In the genomic region with DNA sequence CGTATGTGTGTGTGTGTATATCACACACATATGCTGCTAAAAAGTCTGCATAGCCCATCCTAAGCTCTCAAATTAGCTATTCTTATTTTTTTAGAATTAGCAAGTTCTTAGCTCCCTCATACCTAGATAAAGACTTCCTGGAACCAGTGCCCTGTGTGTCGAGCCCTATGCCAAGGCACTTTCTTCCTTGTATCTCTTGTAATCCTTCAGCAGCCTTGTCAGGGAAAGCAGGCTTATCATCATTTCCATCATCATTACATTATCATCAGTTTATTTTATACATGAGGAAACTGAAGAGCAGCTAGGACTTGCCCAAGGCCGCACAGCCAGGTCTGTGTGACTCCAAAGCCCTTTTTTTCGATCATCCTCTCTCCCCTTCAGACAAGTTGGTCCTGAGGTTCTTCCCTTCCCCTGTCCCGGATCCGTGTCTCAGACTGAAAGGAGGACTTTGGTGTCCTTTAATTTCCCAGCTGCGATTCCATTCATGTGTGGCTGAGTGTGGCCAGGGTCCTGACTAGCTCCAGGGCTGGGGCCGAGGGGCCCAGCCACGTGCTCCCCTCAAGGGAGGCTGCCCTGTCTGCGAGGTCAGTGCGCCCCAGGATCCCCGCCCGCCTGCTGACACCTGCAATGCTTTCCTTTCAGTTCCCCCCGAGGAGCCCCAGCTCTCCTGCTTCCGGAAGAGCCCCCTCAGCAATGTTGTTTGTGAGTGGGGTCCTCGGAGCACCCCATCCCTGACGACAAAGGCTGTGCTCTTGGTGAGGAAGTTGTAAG, we compare ENCODE assay signal across 14 cellular contexts. TPM values are rescaled to one million over a fixed set of nuclear protein-coding genes. Genes with fewer than 3 reads are reported as not detected.
A peak's percentile ranks its signal among the peaks of the same experiment; 100 is the strongest.
DNase-seq lines count a peak whose midpoint lies in the region; ATAC-seq and TF ChIP-seq lines count a peak whose summit lies in the region.
"Had no signal": no experiment of that assay in that cellular context is flagged by ENCODE, and none has a peak within 500 bp of the region (broad histone marks: within the 10 kb centered on the region; RNA-seq: fewer than 3 reads in every experiment).

No MANE protein-coding gene starts in this region.

- H3K4me1 Mint-ChIP-seq in natural killer cell treated with Interleukin-12 subunit alpha and Interleukin-12 subunit beta and Interleukin-15 and Interleukin-18, amount 100 ng/mL, for 72 hours (ENCODE audit: low read depth in 2 of 2): peaks cover 22 to 29% of the 10 kb centered on the region in 2 donors
- H3K4me1 Mint-ChIP-seq in natural killer cell (peaks cover 9 to 17% of the 10 kb centered on the region in 2 donors), nephron (peaks cover 50% of the 10 kb centered on the region)

- H3K4me2 ChIP-seq in PC-3 (ENCODE audit: low read length): no peak overlapping the region

- no peaks in the 10 kb centered on the region for H3K9me3 ChIP-seq in effector memory CD4-positive, alpha-beta T cell (ENCODE audit: control insufficient read depth, low read length)
- H3K9me3 ChIP-seq in PC-3 (ENCODE audit: low read length): no peaks in the 10 kb centered on the region
- H3K9me3 ChIP-seq: body of pancreas had no signal

- H3K27ac ChIP-seq in effector memory CD4-positive, alpha-beta T cell (ENCODE audit: insufficient read depth, low read length, poor library complexity, severe bottlenecking): peak overlapping the region; percentile 34
- no peak overlapping the region for H3K27ac ChIP-seq in PC-3 (ENCODE audit: low read length)

- TF ChIP-seq CTCF in natural killer cell (IDR thresholded peaks at IDR 0.05) (no peak), nephron (IDR thresholded peaks at IDR 0.05; ENCODE audit: unreplicated experiment in 3 of 3) (no peak), PC-3 (conservative IDR thresholded peaks at IDR 0.05; ENCODE audit: low read depth, low read length) (no peak)

- H3F3A ChIP-seq in PC-3 (ENCODE audit: low read length, unreplicated experiment): peaks cover 7% of the 10 kb centered on the region

- no peaks in the 10 kb centered on the region for H4K20me1 ChIP-seq in PC-3 (ENCODE audit: low read length)

- H3K4me3 ChIP-seq in effector memory CD4-positive, alpha-beta T cell (ENCODE audit: insufficient read depth, low read depth, low read length, poor library complexity, severe bottlenecking): no peak overlapping the region
- H3K4me3 ChIP-seq in PC-3 (ENCODE audit: low read length): no peak overlapping the region
- H3K4me3 ChIP-seq: body of pancreas, smooth muscle cell had no signal

- POLR2A ChIA-PET in PC-3 (lab: Charles Lee; ENCODE audit: unreplicated experiment): no interaction called here

- intact Hi-C loops in natural killer cell (cut with micrococcal nuclease): no loop called here
- intact Hi-C loops in PC-3 (cut with micrococcal nuclease): no loop called here

- ATAC-seq in natural killer cell treated with Interleukin-12 subunit alpha and Interleukin-12 subunit beta and Interleukin-15 and Interleukin-18, amount 100 ng/mL, for 72 hours: no peak
- ATAC-seq in natural killer cell (no peak), GM18858 (IDR thresholded peaks at IDR 0.05; ENCODE audit: unreplicated experiment) (no peak), PC-3 (no peak)
- ATAC-seq: body of pancreas had no signal

- peak overlapping the region; percentile 72 to 79 for H3K27ac Mint-ChIP-seq in natural killer cell treated with Interleukin-12 subunit alpha and Interleukin-12 subunit beta and Interleukin-15 and Interleukin-18, amount 100 ng/mL, for 72 hours
- H3K27ac Mint-ChIP-seq in natural killer cell (peak overlapping the region in 1 of 2 donors; percentile 86), nephron (peak overlapping the region in 2 of 3 experiments; percentile 74 to 86)
- H3K27ac Mint-ChIP-seq: T-helper 2 cell treated with Interferon-gamma antibody and Interleukin-4, amounts not matched to agents 5 μg/mL and 100 μg/mL, for 36 hours had no signal

- H3K27me3 Mint-ChIP-seq in natural killer cell treated with Interleukin-12 subunit alpha and Interleukin-12 subunit beta and Interleukin-15 and Interleukin-18, amount 100 ng/mL, for 72 hours: no peaks in the 10 kb centered on the region
- H3K27me3 Mint-ChIP-seq in natural killer cell (ENCODE audit: low read depth in 2 of 2) (peaks cover 3 to 7% of the 10 kb centered on the region in 2 donors), nephron (ENCODE audit: low read depth) (peaks cover 6% of the 10 kb centered on the region)

- CTCF ChIA-PET in PC-3 (lab: Charles Lee): no interaction called here

- no TSS peak for BruUV-seq in PC-3 (replicated peaks; lab: Mats Ljungman, UMichigan)

- no peaks in the 10 kb centered on the region for H3K79me2 ChIP-seq in PC-3 (ENCODE audit: low read length)

- H3K4me3 Mint-ChIP-seq in natural killer cell treated with Interleukin-12 subunit alpha and Interleukin-12 subunit beta and Interleukin-15 and Interleukin-18, amount 100 ng/mL, for 72 hours: peak overlapping the region; percentile 66
- H3K4me3 Mint-ChIP-seq in natural killer cell: no peak overlapping the region
- no peak overlapping the region for H3K4me3 Mint-ChIP-seq in nephron
- H3K4me3 Mint-ChIP-seq: T-helper 2 cell treated with Interferon-gamma antibody and Interleukin-4, amounts not matched to agents 5 μg/mL and 100 μg/mL, for 36 hours had no signal

- DNase-seq in natural killer cell treated with Interleukin-12 subunit alpha and Interleukin-12 subunit beta and Interleukin-15 and Interleukin-18, amount 100 ng/mL, for 72 hours (ENCODE audit: low spot score): no peak
- no peak for DNase-seq in natural killer cell
- DNase-seq in effector memory CD4-positive, alpha-beta T cell: no peak
- no peak for DNase-seq in PC-3
- DNase-seq in activated effector memory CD4-positive, alpha-beta T cell treated with anti-CD3 and anti-CD28 coated beads, Interleukin-2, amount 50 U/mL, for 16 hours: no peak
- DNase-seq in NCI-H1105 (lab: John Stamatoyannopoulos, UW): no peak
- DNase-seq: activated effector memory CD4-positive, alpha-beta T cell treated with Interleukin-2 at 50 U/mL for 16 hours; body of pancreas; islet precursor cell; NCI-H1417 had no signal

- peaks cover 44% of the 10 kb centered on the region for H3K36me3 ChIP-seq in effector memory CD4-positive, alpha-beta T cell (ENCODE audit: control insufficient read depth, insufficient read depth, low read length)
- H3K36me3 ChIP-seq in PC-3 (ENCODE audit: low read depth, low read length): 0 out of 2 replicates have a peak, but pooled peaks cover 3% of the 10 kb centered on the region

- no peaks in the 10 kb centered on the region for H3K27me3 ChIP-seq in effector memory CD4-positive, alpha-beta T cell (replicated peaks; ENCODE audit: control insufficient read depth, insufficient read depth, low read length, poor library complexity, severe bottlenecking)
- H3K27me3 ChIP-seq in PC-3 (ENCODE audit: low read length): no peaks in the 10 kb centered on the region
- H3K27me3 ChIP-seq: body of pancreas had no signal

- H3K36me3 Mint-ChIP-seq in natural killer cell treated with Interleukin-12 subunit alpha and Interleukin-12 subunit beta and Interleukin-15 and Interleukin-18, amount 100 ng/mL, for 72 hours: no peaks in the 10 kb centered on the region
- no peaks in the 10 kb centered on the region for H3K36me3 Mint-ChIP-seq in natural killer cell
- H3K36me3 Mint-ChIP-seq in nephron (ENCODE audit: low read depth): no peaks in the 10 kb centered on the region

- H3K4me1 ChIP-seq in effector memory CD4-positive, alpha-beta T cell (ENCODE audit: control insufficient read depth, insufficient read depth, low read length, poor library complexity, severe bottlenecking): peaks cover 33% of the 10 kb centered on the region
- H3K4me1 ChIP-seq in PC-3 (ENCODE audit: insufficient read depth, low read length): peaks cover 34% of the 10 kb centered on the region

- H3K9me3 Mint-ChIP-seq in natural killer cell treated with Interleukin-12 subunit alpha and Interleukin-12 subunit beta and Interleukin-15 and Interleukin-18, amount 100 ng/mL, for 72 hours: no peaks in the 10 kb centered on the region
- H3K9me3 Mint-ChIP-seq in natural killer cell: no peaks in the 10 kb centered on the region
- no peaks in the 10 kb centered on the region for H3K9me3 Mint-ChIP-seq in nephron
- H3K9me3 Mint-ChIP-seq: T-helper 2 cell treated with Interferon-gamma antibody and Interleukin-4, amounts not matched to agents 5 μg/mL and 100 μg/mL, for 36 hours had no signal

- no peak overlapping the region for H2AFZ ChIP-seq in PC-3 (ENCODE audit: low read length)

- H3K9ac ChIP-seq in PC-3 (ENCODE audit: low read length): no peak overlapping the region

- H3K9me2 ChIP-seq in PC-3 (replicated peaks; ENCODE audit: low read length): no peaks in the 10 kb centered on the region

RNA-seq across cellular contexts. Expression of a gene that starts 24.9 kb away (rescaled TPM):
- total RNA-seq in natural killer cell treated with Interleukin-12 subunit alpha and Interleukin-12 subunit beta and Interleukin-15 and Interleukin-18, amount 100 ng/mL, for 72 hours: 1 to 10 TPM; 2.3 to 4.0 TPM
- total RNA-seq in natural killer cell: 10 to 100 TPM in 1 of 3 donors, 1 to 10 TPM in 2; 2.0 to 10.6 (median 3.8) TPM
- total RNA-seq in PC-3 (2014; rRNA removed): 16.1 and 43.3 TPM in 2 replicates
